ENCODE assay signal across 8 cellular contexts in the genomic region with DNA sequence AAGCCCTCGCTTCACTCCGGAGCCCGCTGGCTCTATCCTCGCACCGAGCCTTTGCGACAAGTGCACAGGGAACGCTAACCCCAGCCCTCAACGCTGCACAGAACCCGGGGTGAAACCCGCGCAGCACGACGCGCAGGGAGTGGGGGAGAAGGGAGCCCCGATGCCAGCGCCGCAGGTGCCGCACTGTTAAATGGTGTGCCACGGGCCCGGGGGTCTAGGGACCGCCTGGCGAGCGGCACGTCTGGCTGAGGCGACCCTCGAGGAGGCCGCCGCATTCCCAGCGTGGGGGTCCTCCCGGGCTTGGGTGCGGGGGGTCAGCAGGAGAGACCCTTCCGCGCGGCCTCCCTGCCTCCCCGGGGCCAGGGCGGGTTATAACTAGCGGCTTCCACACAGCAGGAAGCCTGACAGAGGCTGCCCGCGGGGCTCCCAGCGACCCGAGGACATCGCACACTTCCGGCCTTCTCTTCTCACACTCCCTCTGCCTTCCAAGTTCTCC. TPM values are rescaled to one million over a fixed set of nuclear protein-coding genes. Genes with fewer than 3 reads are reported as not detected.
DNase-seq lines count a peak whose midpoint lies in the region; ATAC-seq and TF ChIP-seq lines count a peak whose summit lies in the region.

No MANE protein-coding gene starts in this region.

- H3K4me1 Mint-ChIP-seq in activated T-cell treated with anti-CD3 and anti-CD28 coated beads, Interleukin-2, amount 50 U/mL, for 24 hours (ENCODE audit: low read depth), result peaks cover 13% of the 10 kb centered on the region

- peak overlapping the region; percentile 56 for H3K4me3 ChIP-seq in fibroblast of the aortic adventitia (ENCODE audit: low read depth, low read length)

- intact Hi-C loops in sciatic nerve (cut with DNase I), result no loop called here

- DNase-seq in AML-193 (lab: John Stamatoyannopoulos, UW), result peak; percentile 26 to 61
- no peak for DNase-seq in activated T-cell treated with anti-CD3 and anti-CD28 coated beads, Interleukin-2, amount 50 U/mL, for 24 hours
- no peak for DNase-seq in fibroblast of the aortic adventitia (ENCODE audit: low read depth)
- DNase-seq in sciatic nerve (ENCODE audit: low spot score), result no peak
- no peak for DNase-seq in putamen (ENCODE audit: low spot score)
- no peak for DNase-seq in middle frontal gyrus (ENCODE audit: extremely low spot score, low spot score)

- ATAC-seq in GM19372 (IDR thresholded peaks at IDR 0.05; ENCODE audit: low read depth, unreplicated experiment), result peak; percentile 19
- ATAC-seq in HG03520 (IDR thresholded peaks at IDR 0.05; ENCODE audit: unreplicated experiment), result peak; percentile 15
- ATAC-seq in sciatic nerve, result peak; percentile 34

- no peaks in the 10 kb centered on the region for H3K9me3 Mint-ChIP-seq in activated T-cell treated with anti-CD3 and anti-CD28 coated beads, Interleukin-2, amount 50 U/mL, for 24 hours

- H3K36me3 Mint-ChIP-seq in activated T-cell treated with anti-CD3 and anti-CD28 coated beads, Interleukin-2, amount 50 U/mL, for 24 hours (ENCODE audit: low read depth), result no peaks in the 10 kb centered on the region

- peak overlapping the region; percentile 86 for H3K4me3 Mint-ChIP-seq in activated T-cell treated with anti-CD3 and anti-CD28 coated beads, Interleukin-2, amount 50 U/mL, for 24 hours

- no peak for TF ChIP-seq CTCF in fibroblast of the aortic adventitia (IDR thresholded peaks at IDR 0.05; ENCODE audit: insufficient read depth, low read length)

- H3K27ac Mint-ChIP-seq in activated T-cell treated with anti-CD3 and anti-CD28 coated beads, Interleukin-2, amount 50 U/mL, for 24 hours, result peak overlapping the region; percentile 96

- H3K27me3 Mint-ChIP-seq in activated T-cell treated with anti-CD3 and anti-CD28 coated beads, Interleukin-2, amount 50 U/mL, for 24 hours, result no peaks in the 10 kb centered on the region

RNA-seq across cellular contexts. Expression of gene LRTM2, which starts 23.8 kb away (rescaled TPM):
- total RNA-seq in fibroblast of the aortic adventitia (ENCODE audit: low replicate concordance), result not detected in 2 replicates
- not detected for total RNA-seq in sciatic nerve

Comparison
In these comparisons a context has a peak if more than half of its experiments do, and no peak if none do; other contexts are left out.
1. DNase-seq: peak in AML-193 (2 of 2); none in activated T-cell treated with anti-CD3 and anti-CD28 coated beads, Interleukin-2, amount 50 U/mL, for 24 hours (single experiment), fibroblast of the aortic adventitia (single experiment), sciatic nerve (single experiment), putamen (single experiment) and middle frontal gyrus (single experiment).
2. Peak in every context shown above with its lines, with median percentiles within 50 percentile points of each other: ATAC-seq.